Comparison of ENCODE assay signal across 8 cellular contexts in genomic region chr1:92299477-92300125, GRCh38. TPM values are rescaled to one million over a fixed set of nuclear protein-coding genes. Genes with fewer than 3 reads are reported as not detected.
DNase-seq lines count a peak whose midpoint lies in the region; ATAC-seq and TF ChIP-seq lines count a peak whose summit lies in the region.

No MANE protein-coding gene starts in this region.

- H3K4me3 ChIP-seq in NB4 (ENCODE audit: low read depth, low read length) = peak overlapping the region; percentile 95
- H3K4me3 ChIP-seq in muscle layer of duodenum (ENCODE audit: low read depth in 1 of 2, low read length in 2 of 2) = peak overlapping the region; percentile 81 to 94

- H3K27me3 ChIP-seq in muscle layer of duodenum (ENCODE audit: low read depth, low read length) = no peaks in the 10 kb centered on the region

- H3K27ac ChIP-seq in muscle layer of duodenum (ENCODE audit: low read length) = peak overlapping the region; percentile 92

- peaks cover 3% of the 10 kb centered on the region; the same call in 1 of the 2 replicates for H3K36me3 ChIP-seq in ES-I3 (ENCODE audit: insufficient read depth, low read length)
- H3K36me3 ChIP-seq in muscle layer of duodenum (ENCODE audit: control insufficient read depth in 1 of 2, insufficient read depth in 2 of 2, low read length in 2 of 2) = peaks cover 9 to 11% of the 10 kb centered on the region in 2 donors

- no peak for ATAC-seq in HG03565 (IDR thresholded peaks at IDR 0.05; ENCODE audit: unreplicated experiment)

- TF ChIP-seq POLR2A in NB4 (IDR thresholded peaks at IDR 0.05; ENCODE audit: extremely low read depth, insufficient read length) = no peak

- no peak for TF ChIP-seq CTCF in NB4 (IDR thresholded peaks at IDR 0.05; ENCODE audit: low read depth, low read length)

- H3K9me3 ChIP-seq in ES-I3 (ENCODE audit: control insufficient read depth, insufficient read depth, low read length) = no peaks in the 10 kb centered on the region
- no peaks in the 10 kb centered on the region for H3K9me3 ChIP-seq in muscle layer of duodenum (ENCODE audit: control insufficient read depth in 1 of 2, low read length in 2 of 2)

- H3K4me1 ChIP-seq in ES-I3 (ENCODE audit: insufficient read depth, low read length) (no peaks in the 10 kb centered on the region), muscle layer of duodenum (ENCODE audit: control insufficient read depth in 1 of 2, insufficient read depth in 2 of 2, low read length in 2 of 2) (peaks cover 0 to 12% of the 10 kb centered on the region in 2 donors)

- peak; percentile 49 for DNase-seq in NB4 (ENCODE audit: low read depth)
- peak; percentile 7 for DNase-seq in cerebellum (ENCODE audit: low spot score)
- no peak for DNase-seq in iPS-NIHi11 (ENCODE audit: low spot score)
- DNase-seq in nucleus accumbens (lab: John Stamatoyannopoulos, UW) = no peak
- no peak for DNase-seq in stimulated activated CD4-positive, alpha-beta T cell treated with anti-CD3 and anti-CD28 coated beads, Interleukin-4, amount 100 ng/mL, for 24 hours

- H3K9ac ChIP-seq in ES-I3 (ENCODE audit: low read depth, low read length) = peak overlapping the region; percentile 99

RNA-seq across cellular contexts. Expression of gene RPAP2, which starts 0.7 kb away (rescaled TPM):
- 28.1 TPM for total RNA-seq in cerebellum

RNA-seq across cellular contexts. Expression of gene GLMN, which starts 0.8 kb away (rescaled TPM):
- total RNA-seq in cerebellum = 27.8 TPM

Comparison
In these comparisons a context has a peak if more than half of its experiments do, and no peak if none do; other contexts are left out.
1. DNase-seq: peak in NB4 (single experiment) and cerebellum (single experiment); none in iPS-NIHi11 (single experiment), nucleus accumbens (0 of 56) and stimulated activated CD4-positive, alpha-beta T cell treated with anti-CD3 and anti-CD28 coated beads, Interleukin-4, amount 100 ng/mL, for 24 hours (single experiment).